Comparison of ENCODE assay signal across 17 cellular contexts in genomic region chr10:84567133-84567532, GRCh38.
"Had no signal": no experiment of that assay in that cellular context is flagged by ENCODE, and none has a peak within 500 bp of the region (broad histone marks: within the 10 kb centered on the region; RNA-seq: fewer than 3 reads in every experiment).

No MANE protein-coding gene starts in this region.

- H3K4me2 ChIP-seq: hepatocyte had no signal

- H3K9me3 Mint-ChIP-seq: dendritic cell treated with granulocyte-macrophage colony-stimulating factor and Interleukin-4, amounts not matched to agents 40 ng/mL and 50 ng/mL, for 4 days had no signal

- ATAC-seq: foreskin keratinocyte; mucosa of descending colon; naive thymus-derived CD8-positive, alpha-beta T cell; right cardiac atrium had no signal

- H2AFZ ChIP-seq: hepatocyte had no signal

- DNase-seq: erythroblast; foreskin keratinocyte; head of caudate nucleus; kidney glomerular epithelial cell; mammary epithelial cell; mucosa of descending colon; naive thymus-derived CD8-positive, alpha-beta T cell; posterior cingulate gyrus; right cardiac atrium; small intestine; stimulated activated CD4-positive, alpha-beta T cell treated with anti-CD3 and anti-CD28 coated beads, Interleukin-2, amount 100 ng/mL, for 48 hours; stimulated activated naive CD4-positive, alpha-beta T cell treated with Interleukin-2 at 50 U/mL for 16 hours; trophoblast cell had no signal

- FAIRE-seq: endothelial cell of umbilical vein, islet of Langerhans, small intestine had no signal

- H3K27ac ChIP-seq: foreskin keratinocyte, hepatocyte had no signal

- H3K27ac Mint-ChIP-seq: dendritic cell treated with granulocyte-macrophage colony-stimulating factor and Interleukin-4, amounts not matched to agents 40 ng/mL and 50 ng/mL, for 4 days; naive thymus-derived CD8-positive, alpha-beta T cell had no signal

- H3K36me3 Mint-ChIP-seq: naive thymus-derived CD8-positive, alpha-beta T cell had no signal

- H3K27me3 ChIP-seq: foreskin keratinocyte had no signal

- H3K4me1 ChIP-seq: foreskin keratinocyte had no signal

- H3K79me2 ChIP-seq: hepatocyte had no signal

- H3K9me3 ChIP-seq: mucosa of descending colon had no signal

- H3K4me3 Mint-ChIP-seq: dendritic cell treated with granulocyte-macrophage colony-stimulating factor and Interleukin-4, amounts not matched to agents 40 ng/mL and 50 ng/mL, for 4 days; naive thymus-derived CD8-positive, alpha-beta T cell had no signal

- H3K4me3 ChIP-seq: hepatocyte, mucosa of descending colon had no signal
